In genomic region chr12:10501031-10501430, GRCh38 we compare ENCODE assay signal across 9 cellular contexts. TPM values are rescaled to one million over a fixed set of nuclear protein-coding genes. Genes with fewer than 3 reads are reported as not detected.
A peak's percentile ranks its signal among the peaks of the same experiment; 100 is the strongest.
DNase-seq lines count a peak whose midpoint lies in the region; ATAC-seq, FAIRE-seq and TF ChIP-seq lines count a peak whose summit lies in the region.
"Had no signal": no experiment of that assay in that cellular context is flagged by ENCODE, and none has a peak within 500 bp of the region (broad histone marks: within the 10 kb centered on the region; RNA-seq: fewer than 3 reads in every experiment).

No MANE protein-coding gene starts in this region.

- no peak overlapping the region for H3K9ac ChIP-seq in HepG2 (ENCODE audit: insufficient read depth, low read depth, low read length)

- no peak overlapping the region for H2AFZ ChIP-seq in HepG2 (ENCODE audit: low read length)
- H2AFZ ChIP-seq in PC-9, result peak overlapping the region; percentile 42; the same call in 1 of the 2 replicates

- DNase-seq in HepG2 (ENCODE audit: low spot score) (no peak), right lobe of liver (no peak), PC-9 (no peak), fibroblast of mammary gland (ENCODE audit: low read depth) (peak; percentile 20), superior temporal gyrus (ENCODE audit: extremely low spot score) (peak; percentile 60), heart left ventricle (no peak)
- DNase-seq: effector memory CD8-positive, alpha-beta T cell had no signal

- 2% methylated on average over 3 of the region's 3 CpGs for WGBS in HepG2 (ENCODE audit: low lambda C conversion rate)
- WGBS in right lobe of liver (ENCODE audit: insufficient coverage, low coverage, low lambda C conversion rate, missing lambda C conversion rate), result 37% methylated on average over 3 of the region's 3 CpGs
- WGBS in heart left ventricle, 4 donors, result 44 to 55% (median 46%) methylated on average over 3 of the region's 3 CpGs

- POLR2A ChIA-PET in HepG2 (lab: Yijun Ruan, JAX), result no interaction called here
- POLR2A ChIA-PET in PC-9 (lab: Charles Lee; ENCODE audit: unreplicated experiment), result no interaction called here

- CTCF ChIA-PET in HepG2 (lab: Yijun Ruan, JAX; ENCODE audit: low intra/inter-chr PET ratio, low total read pairs) (interaction anchor here (1.4 to 2.1 kb wide), 2 partner anchors 169 to 266 kb away, joined by 7 to 16 read pairs; no protein-coding TSS in a partner anchor), PC-9 (lab: Charles Lee) (no interaction called here)

- no peaks in the 10 kb centered on the region for H3K9me2 ChIP-seq in PC-9 (ENCODE audit: insufficient read depth)

- H3K4me1 ChIP-seq in HepG2 (ENCODE audit: insufficient read depth, low read length), result no peaks in the 10 kb centered on the region
- H3K4me1 ChIP-seq in right lobe of liver, result no peaks in the 10 kb centered on the region
- H3K4me1 ChIP-seq in PC-9 (replicated peaks; ENCODE audit: insufficient read depth), result no peaks in the 10 kb centered on the region
- no peaks in the 10 kb centered on the region for H3K4me1 ChIP-seq in heart left ventricle

- no peak for FAIRE-seq in HepG2 (lab: Jason Lieb, UNC)

- H3K36me3 ChIP-seq in HepG2 (replicated peaks in 1 of 2; ENCODE audit: control insufficient read depth in 1 of 2, insufficient read depth in 2 of 2, low read length in 2 of 2), result no peaks in the 10 kb centered on the region
- no peaks in the 10 kb centered on the region for H3K36me3 ChIP-seq in right lobe of liver
- H3K36me3 ChIP-seq in PC-9 (ENCODE audit: low read depth), result no peaks in the 10 kb centered on the region
- no peaks in the 10 kb centered on the region for H3K36me3 ChIP-seq in heart left ventricle

- H4K20me1 ChIP-seq in HepG2 (ENCODE audit: insufficient read depth, low read length) (no peaks in the 10 kb centered on the region), PC-9 (ENCODE audit: insufficient read depth) (no peaks in the 10 kb centered on the region)

- BruUV-seq in HepG2 (replicated peaks; lab: Mats Ljungman, UMichigan) (no TSS peak), PC-9 (replicated peaks; lab: Mats Ljungman, UMichigan) (no TSS peak)

- H3K27me3 ChIP-seq in HepG2 (ENCODE audit: control insufficient read depth in 1 of 2, insufficient read depth in 2 of 2, low read length in 2 of 2) (peaks cover 0 to 2% of the 10 kb centered on the region in 2 experiments; a peak in 1 of 5 replicates), right lobe of liver (no peaks in the 10 kb centered on the region), PC-9 (ENCODE audit: insufficient read depth, low read depth) (no peaks in the 10 kb centered on the region), heart left ventricle (peaks cover 0 to 7% (median 0%) of the 10 kb centered on the region in 9 donors)

- TF ChIP-seq CTCF in HepG2 (CRISPR knock-in tag; IDR thresholded peaks at IDR 0.05) (peak; percentile 35), right lobe of liver (IDR thresholded peaks at IDR 0.05) (peak in 1 of 4 donors; percentile 6), PC-9 (conservative IDR thresholded peaks at IDR 0.05) (peak; percentile 34; the same call in 1 of the 2 replicates), fibroblast of mammary gland (conservative IDR thresholded peaks at IDR 0.05; ENCODE audit: control insufficient read depth, insufficient read depth, low read depth, low read length) (peak; percentile 25), heart left ventricle (IDR thresholded peaks at IDR 0.05) (peak in 4 of 12 donors; percentile 31 to 43 (median 37))

- ATAC-seq in HepG2, result no peak
- ATAC-seq in right lobe of liver, result no peak
- no peak for ATAC-seq in GM18873 (IDR thresholded peaks at IDR 0.05; ENCODE audit: low FRiP score, unreplicated experiment)
- ATAC-seq in heart left ventricle, result no peak
- no peak for ATAC-seq in HG03045 (IDR thresholded peaks at IDR 0.05; ENCODE audit: unreplicated experiment)
- ATAC-seq: effector memory CD8-positive, alpha-beta T cell had no signal

- no peak overlapping the region for H3K4me2 ChIP-seq in HepG2 (ENCODE audit: low read depth, low read length)
- H3K4me2 ChIP-seq in PC-9, result no peak overlapping the region

- no peak for TF ChIP-seq RAD21 in HepG2 (CRISPR knock-in tag; IDR thresholded peaks at IDR 0.05)

- no peaks in the 10 kb centered on the region for H3F3A ChIP-seq in PC-9 (ENCODE audit: insufficient read depth, low read depth)

- no peak overlapping the region for H3K27ac ChIP-seq in HepG2 (ENCODE audit: extremely low read length, insufficient read depth, low read length)
- H3K27ac ChIP-seq in right lobe of liver, result no peak overlapping the region
- no peak overlapping the region for H3K27ac ChIP-seq in PC-9
- H3K27ac ChIP-seq in heart left ventricle, result no peak overlapping the region

- no peak for TF ChIP-seq POLR2A in HepG2 (IDR thresholded peaks at IDR 0.05; ENCODE audit: insufficient read depth in 1 of 2, low read depth in 2 of 2, low read length in 2 of 2)
- no peak for TF ChIP-seq POLR2A in right lobe of liver (IDR thresholded peaks at IDR 0.05)
- no peak for TF ChIP-seq POLR2A in heart left ventricle (IDR thresholded peaks at IDR 0.05)

- in situ Hi-C loops in HepG2 (cut with HindIII; ENCODE audit: extremely low pct_ligation_motif_present, low pct_unique_long_range_greater_than_20kb), result no loop called here

- TF ChIP-seq EP300 in HepG2 (IDR thresholded peaks at IDR 0.05; ENCODE audit: low read depth in 2 of 2, low read length in 2 of 2) (no peak), HepG2 (CRISPR knock-in tag; IDR thresholded peaks at IDR 0.05; ENCODE audit: borderline replicate concordance) (no peak)

- H3K4me3 ChIP-seq in HepG2 (replicated peaks in 1 of 3; ENCODE audit: insufficient read depth in 1 of 3, low read depth in 2 of 3, low read length in 3 of 3) (no peak overlapping the region), right lobe of liver (no peak overlapping the region), PC-9 (no peak overlapping the region), fibroblast of mammary gland (ENCODE audit: control insufficient read depth, low read depth, low read length) (no peak overlapping the region), heart left ventricle (no peak overlapping the region)

- H3K9me3 ChIP-seq in HepG2 (ENCODE audit: low read length), result no peaks in the 10 kb centered on the region
- no peaks in the 10 kb centered on the region for H3K9me3 ChIP-seq in right lobe of liver
- peaks cover 7% of the 10 kb centered on the region; the same call in 1 of the 2 replicates for H3K9me3 ChIP-seq in PC-9 (ENCODE audit: insufficient read depth, low read depth)
- peaks cover 0 to 10% (median 0%) of the 10 kb centered on the region in 12 donors for H3K9me3 ChIP-seq in heart left ventricle

- intact Hi-C loops in HepG2 (cut with micrococcal nuclease; ENCODE audit: unreplicated experiment) (loop anchor here (1.0 kb wide), 1 partner anchor 170 kb away; no protein-coding TSS in a partner anchor), right lobe of liver (cut with DNase I) (no loop called here), PC-9 (cut with micrococcal nuclease; ENCODE audit: unreplicated experiment) (loop anchor here (1.0 to 2.0 kb wide), 3 partner anchors 170 to 264 kb away; partner anchors contain the start of gene STYK1), heart left ventricle (cut with DNase I) (loop anchor here in 2 of 10 donors (5.0 kb wide), 1 partner anchor 169 kb away; no protein-coding TSS in a partner anchor)

- no peaks in the 10 kb centered on the region for H3K79me2 ChIP-seq in HepG2 (ENCODE audit: insufficient read depth, low read length)
- H3K79me2 ChIP-seq in PC-9 (ENCODE audit: low read depth), result no peaks in the 10 kb centered on the region

RNA-seq across cellular contexts. Expression of gene EIF2S3B, which starts 4.7 kb away (rescaled TPM):
- total RNA-seq in HepG2 (2016; rRNA removed; fragmentation: Illumina TruSeq; extraction: Trizol), result 7.6 and 9.2 TPM in 2 replicates
- total RNA-seq in HepG2 (2016; cell fraction: cytosol; rRNA removed; fragmentation: Illumina TruSeq; extraction: Trizol; ENCODE audit: low read depth), result 1.4 and 1.9 TPM in 2 replicates
- total RNA-seq in HepG2 (2016; cell fraction: insoluble cytoplasmic fraction; rRNA removed; fragmentation: Illumina TruSeq; extraction: Trizol), result 6.0 and 8.7 TPM in 2 replicates
- 4.8 and 7.1 TPM in 2 replicates for total RNA-seq in HepG2 (2016; cell fraction: membrane; rRNA removed; fragmentation: Illumina TruSeq; extraction: Trizol)
- 2.3 and 2.9 TPM in 2 replicates for total RNA-seq in HepG2 (2016; cell fraction: nucleus; rRNA removed; fragmentation: Illumina TruSeq; extraction: Trizol)
- 3.6 and 4.9 TPM in 2 replicates for polyA plus RNA-seq in HepG2 (2011; rRNA removed)
- 2.3 and 3.2 TPM in 2 replicates for polyA plus RNA-seq in HepG2 (2011; cell fraction: cytosol; rRNA removed)
- polyA plus RNA-seq in HepG2 (2011; cell fraction: nucleus; rRNA removed), result 2.8 and 3.6 TPM in 2 replicates
- polyA plus RNA-seq in HepG2 (2012), result 6.8 and 7.3 TPM in 2 replicates
- polyA plus RNA-seq in HepG2 (2016; cell fraction: cytosol; fragmentation: Illumina TruSeq; extraction: Trizol; ENCODE audit: low read depth), result 0.70 and 0.83 TPM in 2 replicates
- polyA plus RNA-seq in HepG2 (2016; cell fraction: insoluble cytoplasmic fraction; fragmentation: Illumina TruSeq; extraction: Trizol; ENCODE audit: low read depth), result 4.9 and 5.1 TPM in 2 replicates
- 2.8 and 2.9 TPM in 2 replicates for polyA plus RNA-seq in HepG2 (2016; cell fraction: membrane; fragmentation: Illumina TruSeq; extraction: Trizol; ENCODE audit: low read depth)
- polyA plus RNA-seq in HepG2 (2016; cell fraction: nucleus; fragmentation: Illumina TruSeq; extraction: Trizol; ENCODE audit: insufficient read depth, low read depth), result 1.8 and 2.1 TPM in 2 replicates
- 1.5 and 42.7 TPM in 2 replicates for polyA minus RNA-seq in HepG2 (2011; rRNA and poly(A)+ RNA removed; ENCODE audit: low replicate concordance)
- 14.2 and 16.4 TPM in 2 replicates for polyA minus RNA-seq in HepG2 (2011; cell fraction: cytosol; rRNA and poly(A)+ RNA removed)
- 7.9 and 11.1 TPM in 2 replicates for polyA minus RNA-seq in HepG2 (2011; cell fraction: nucleus; rRNA and poly(A)+ RNA removed)
- 1 to 10 TPM in 1 of 6 experiments, under 1 TPM in 3, not detected in 2; 0.19 to 1.4 (median 0.24) TPM for total RNA-seq in right lobe of liver
- total RNA-seq in PC-9 (2021), result 0.96 and 1.0 TPM in 2 replicates
- total RNA-seq in heart left ventricle, result 1 to 10 TPM in 2 of 9 donors, under 1 TPM in 5, not detected in 2; 0.37 to 1.5 (median 0.51) TPM
- polyA plus RNA-seq in heart left ventricle, result under 1 TPM; 0.11 to 0.49 TPM

RNA-seq across cellular contexts. Expression of gene KLRC1, which starts 47.9 kb away (rescaled TPM):
- total RNA-seq in HepG2 (2016; rRNA removed; fragmentation: Illumina TruSeq; extraction: Trizol) (not detected in 2 replicates), right lobe of liver (under 1 TPM in 4 of 6 experiments, not detected in 2; 0.20 to 0.61 (median 0.28) TPM), PC-9 (2021) (not detected in 2 replicates), heart left ventricle (1 to 10 TPM in 1 of 9 donors, under 1 TPM in 2, not detected in 6; 0.18 to 1.2 (median 0.32) TPM)
- total RNA-seq in HepG2 (2016; cell fraction: cytosol; rRNA removed; fragmentation: Illumina TruSeq; extraction: Trizol; ENCODE audit: low read depth), result not detected in 2 replicates
- total RNA-seq in HepG2 (2016; cell fraction: insoluble cytoplasmic fraction; rRNA removed; fragmentation: Illumina TruSeq; extraction: Trizol), result not detected in 2 replicates
- total RNA-seq in HepG2 (2016; cell fraction: membrane; rRNA removed; fragmentation: Illumina TruSeq; extraction: Trizol), result not detected in 2 replicates
- not detected in 2 replicates for total RNA-seq in HepG2 (2016; cell fraction: nucleus; rRNA removed; fragmentation: Illumina TruSeq; extraction: Trizol)
- polyA plus RNA-seq in HepG2 (2011; rRNA removed) (not detected in 2 replicates), heart left ventricle (under 1 TPM; 0.10 to 0.61 TPM)
- not detected in 2 replicates for polyA plus RNA-seq in HepG2 (2011; cell fraction: cytosol; rRNA removed)
- not detected in 2 replicates for polyA plus RNA-seq in HepG2 (2011; cell fraction: nucleus; rRNA removed)
- polyA plus RNA-seq in HepG2 (2012), result not detected in 2 replicates
- polyA plus RNA-seq in HepG2 (2016; cell fraction: cytosol; fragmentation: Illumina TruSeq; extraction: Trizol; ENCODE audit: low read depth), result not detected in 2 replicates
- polyA plus RNA-seq in HepG2 (2016; cell fraction: insoluble cytoplasmic fraction; fragmentation: Illumina TruSeq; extraction: Trizol; ENCODE audit: low read depth), result not detected in 2 replicates
- polyA plus RNA-seq in HepG2 (2016; cell fraction: membrane; fragmentation: Illumina TruSeq; extraction: Trizol; ENCODE audit: low read depth), result not detected in 2 replicates
- not detected in 2 replicates for polyA plus RNA-seq in HepG2 (2016; cell fraction: nucleus; fragmentation: Illumina TruSeq; extraction: Trizol; ENCODE audit: insufficient read depth, low read depth)
- 0.28 TPM in 1 of 2 replicates, not detected in the other for polyA minus RNA-seq in HepG2 (2011; rRNA and poly(A)+ RNA removed; ENCODE audit: low replicate concordance)
- not detected in 2 replicates for polyA minus RNA-seq in HepG2 (2011; cell fraction: cytosol; rRNA and poly(A)+ RNA removed)
- not detected in 2 replicates for polyA minus RNA-seq in HepG2 (2011; cell fraction: nucleus; rRNA and poly(A)+ RNA removed)

Comparison
In these comparisons a context has a peak if more than half of its experiments do, and no peak if none do; other contexts are left out.
1. intact Hi-C loops: an anchor here in HepG2 (1.0 kb wide) and PC-9 (1.0 to 2.0 kb wide); none called in right lobe of liver.
2. DNase-seq: peak in fibroblast of mammary gland (single experiment) and superior temporal gyrus (single experiment); none in HepG2 (single experiment), right lobe of liver (0 of 3), PC-9 (0 of 2) and heart left ventricle (0 of 5).